In the genomic region with DNA sequence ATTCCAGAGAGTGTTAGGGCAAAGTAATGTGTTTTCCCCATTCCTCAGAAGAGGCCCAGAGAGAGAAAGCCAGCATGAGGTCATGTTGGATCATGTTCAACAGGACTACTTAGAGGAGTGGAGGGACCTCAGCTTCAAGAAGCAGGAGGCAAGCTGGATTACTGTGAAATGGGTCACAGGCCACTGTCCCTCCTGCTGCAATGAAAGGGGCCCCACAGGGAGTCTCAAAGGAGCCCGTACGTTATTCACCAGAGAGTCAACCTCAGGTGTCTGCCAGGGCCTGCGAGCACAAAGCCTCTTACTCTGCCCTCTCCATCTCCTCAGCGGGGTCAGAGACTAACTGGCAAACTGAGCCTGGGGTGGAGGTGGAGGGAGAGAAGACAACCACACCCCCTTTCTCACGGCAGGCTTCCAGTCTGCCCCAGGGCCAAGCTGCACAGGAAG, we compare ENCODE assay signal across 20 cellular contexts. TPM values are rescaled to one million over a fixed set of nuclear protein-coding genes. Genes with fewer than 3 reads are reported as not detected.
A peak's percentile ranks its signal among the peaks of the same experiment; 100 is the strongest.
DNase-seq lines count a peak whose midpoint lies in the region; ATAC-seq and TF ChIP-seq lines count a peak whose summit lies in the region.
"Had no signal": no experiment of that assay in that cellular context is flagged by ENCODE, and none has a peak within 500 bp of the region (broad histone marks: within the 10 kb centered on the region; RNA-seq: fewer than 3 reads in every experiment).

No MANE protein-coding gene starts in this region.

- H2AFZ ChIP-seq in OCI-LY7 (ENCODE audit: low read length) = peak overlapping the region; percentile 83; the same call in 1 of the 2 replicates

- no peaks in the 10 kb centered on the region for H4K20me1 ChIP-seq in OCI-LY7 (ENCODE audit: insufficient read depth, low read length)

- CTCF ChIA-PET in OCI-LY7 (lab: Charles Lee; ENCODE audit: unreplicated experiment) = no interaction called here
- CTCF ChIA-PET in T-cell (lab: Charles Lee) = interaction anchor here (0.6 kb wide), 2 partner anchors 153 to 172 kb away, joined by 3 to 8 read pairs; no protein-coding TSS in a partner anchor

- H3K9me3 Mint-ChIP-seq in nephron progenitor cell = peaks cover 4% of the 10 kb centered on the region
- H3K9me3 Mint-ChIP-seq in T-cell = no peaks in the 10 kb centered on the region
- H3K9me3 Mint-ChIP-seq: activated CD4-positive, alpha-beta memory T cell treated with anti-CD3 and anti-CD28 coated beads for 36 hours; CD8-positive, alpha-beta memory T cell; WTC11 had no signal

- no peaks in the 10 kb centered on the region for H3K9me2 ChIP-seq in OCI-LY7 (ENCODE audit: insufficient read depth, low read length)

- H3K27me3 Mint-ChIP-seq in nephron progenitor cell (ENCODE audit: low read depth, poor library complexity) (no peaks in the 10 kb centered on the region), T-cell (no peaks in the 10 kb centered on the region)
- H3K27me3 Mint-ChIP-seq: activated CD4-positive, alpha-beta memory T cell treated with anti-CD3 and anti-CD28 coated beads for 36 hours; CD8-positive, alpha-beta memory T cell had no signal

- H3K36me3 Mint-ChIP-seq in nephron progenitor cell (ENCODE audit: low read depth) (peaks cover 4% of the 10 kb centered on the region), T-cell (no peaks in the 10 kb centered on the region)
- H3K36me3 Mint-ChIP-seq: activated CD4-positive, alpha-beta memory T cell treated with anti-CD3 and anti-CD28 coated beads for 36 hours; WTC11 had no signal

- no peaks in the 10 kb centered on the region for H3K9me3 ChIP-seq in OCI-LY7 (ENCODE audit: low read length)
- H3K9me3 ChIP-seq: neutrophil had no signal

- H3K4me3 ChIP-seq in OCI-LY7 (ENCODE audit: low read depth, low read length, poor library complexity, severe bottlenecking) = no peak overlapping the region
- H3K4me3 ChIP-seq in fibroblast of mammary gland (ENCODE audit: control insufficient read depth, low read depth, low read length) = no peak overlapping the region

- no peak overlapping the region for H3K27ac ChIP-seq in OCI-LY7 (ENCODE audit: low read depth, low read length, poor library complexity, severe bottlenecking)
- H3K27ac ChIP-seq: neutrophil had no signal

- peak overlapping the region; percentile 44; the same call in 1 of the 2 replicates for H3K4me2 ChIP-seq in OCI-LY7 (ENCODE audit: low read length)

- H3K4me1 ChIP-seq in OCI-LY7 (ENCODE audit: insufficient read depth, low read length, poor library complexity, severe bottlenecking) = peaks cover 76% of the 10 kb centered on the region

- H3K27ac Mint-ChIP-seq in nephron progenitor cell (peak overlapping the region; percentile 64), T-cell (no peak overlapping the region)
- H3K27ac Mint-ChIP-seq: activated CD4-positive, alpha-beta memory T cell treated with anti-CD3 and anti-CD28 coated beads for 36 hours; WTC11 had no signal

- H3K4me3 Mint-ChIP-seq in nephron progenitor cell (no peak overlapping the region), T-cell (no peak overlapping the region)
- H3K4me3 Mint-ChIP-seq: activated CD4-positive, alpha-beta memory T cell treated with anti-CD3 and anti-CD28 coated beads for 36 hours; CD8-positive, alpha-beta memory T cell; WTC11 had no signal

- BruUV-seq in OCI-LY7 (replicated peaks; lab: Mats Ljungman, UMichigan) = no TSS peak

- no peaks in the 10 kb centered on the region for H3K36me3 ChIP-seq in OCI-LY7 (ENCODE audit: insufficient read depth, low read length)
- H3K36me3 ChIP-seq: neutrophil had no signal

- ATAC-seq in T-cell (replicated peaks in 1 of 4) = no peak
- ATAC-seq: left colon, WTC11 had no signal

- no peaks in the 10 kb centered on the region; the same call in 1 of the 2 replicates for H3K79me2 ChIP-seq in OCI-LY7 (ENCODE audit: insufficient read depth, low read depth, low read length)

- DNase-seq in GM03348 (ENCODE audit: low spot score) (peak; percentile 16), OCI-LY7 (ENCODE audit: low spot score) (no peak), fibroblast of mammary gland (ENCODE audit: low read depth) (peak; percentile 47), nephron progenitor cell (no peak), NCI-H2196 (lab: John Stamatoyannopoulos, UW; ENCODE audit: unreplicated experiment) (no peak), G401 (ENCODE audit: low spot score) (no peak), T-cell (no peak)
- DNase-seq: activated CD4-positive, alpha-beta memory T cell treated with anti-CD3 and anti-CD28 coated beads for 36 hours; activated naive CD4-positive, alpha-beta T cell; activated T-cell treated with anti-CD3 and anti-CD28 coated beads for 4 hours; CD8-positive, alpha-beta memory T cell; DND-41; left colon; NCI-H1417; NCI-H69; OCI-M1; stimulated activated CD4-positive, alpha-beta T cell treated with anti-CD3 and anti-CD28 coated beads, Interleukin-15, amount 100 ng/mL, for 24 hours; T-helper 2 cell had no signal

- in situ Hi-C loops in G401 (cut with HindIII; ENCODE audit: low sequenced_read_pairs) = no loop called here

- TF ChIP-seq CTCF in OCI-LY7 (conservative IDR thresholded peaks at IDR 0.05; ENCODE audit: low read length) (no peak), fibroblast of mammary gland (conservative IDR thresholded peaks at IDR 0.05; ENCODE audit: control insufficient read depth, insufficient read depth, low read depth, low read length) (no peak), nephron progenitor cell (IDR thresholded peaks at IDR 0.05) (no peak)

- intact Hi-C loops in OCI-LY7 (cut with micrococcal nuclease; ENCODE audit: unreplicated experiment) = no loop called here

- POLR2A ChIA-PET in OCI-LY7 (lab: Charles Lee) (interaction anchor here (1.0 to 1.6 kb wide), 7 partner anchors 10 to 154 kb away, joined by 3 to 7 read pairs (median 5); no protein-coding TSS in a partner anchor), T-cell (lab: Charles Lee) (no interaction called here)

- peaks cover 30% of the 10 kb centered on the region for H3K4me1 Mint-ChIP-seq in nephron progenitor cell
- peaks cover 15 to 18% (median 17%) of the 10 kb centered on the region in 3 donors for H3K4me1 Mint-ChIP-seq in T-cell

RNA-seq across cellular contexts. Expression of a gene that starts 27.2 kb away (rescaled TPM):
- total RNA-seq in OCI-LY7 (2014; rRNA removed; shearing (Covaris generic)) = 17.9 and 18.7 TPM in 2 replicates
- total RNA-seq in OCI-LY7 (2022) = 18.5 and 20.6 TPM in 2 replicates
- 6.2 and 15.5 TPM in 2 replicates for total RNA-seq in G401 (2014; rRNA removed; shearing (Covaris generic))
- 10 to 100 TPM; 13.8 to 18.8 (median 15.3) TPM for total RNA-seq in T-cell

Comparison
In these comparisons a context has a peak if more than half of its experiments do, and no peak if none do; other contexts are left out.
1. DNase-seq: peak in GM03348 (single experiment) and fibroblast of mammary gland (single experiment); none in OCI-LY7 (single experiment), nephron progenitor cell (single experiment), NCI-H2196 (single experiment), G401 (single experiment) and T-cell (0 of 34).